Comparison of ENCODE assay signal across 1 cellular context in genomic region chr1:53448241-53448841, GRCh38.
A peak's percentile ranks its signal among the peaks of the same experiment; 100 is the strongest.
TF ChIP-seq lines count a peak whose summit lies in the region.

No MANE protein-coding gene starts in this region.

TF ChIP-seq in WTC11, 78 proteins besides CTCF, POLR2A, EP300 and RAD21 (continued from another document):
- 0 out of 2 replicates have a peak, but pooled peaks have one; percentile 43 for TF ChIP-seq SP1 (CRISPR knock-in tag; conservative IDR thresholded peaks at IDR 0.05)
- TF ChIP-seq AR (CRISPR knock-in tag; IDR thresholded peaks at IDR 0.05), result no peak
